1 cellular context compared by ENCODE assay signal in the genomic region with DNA sequence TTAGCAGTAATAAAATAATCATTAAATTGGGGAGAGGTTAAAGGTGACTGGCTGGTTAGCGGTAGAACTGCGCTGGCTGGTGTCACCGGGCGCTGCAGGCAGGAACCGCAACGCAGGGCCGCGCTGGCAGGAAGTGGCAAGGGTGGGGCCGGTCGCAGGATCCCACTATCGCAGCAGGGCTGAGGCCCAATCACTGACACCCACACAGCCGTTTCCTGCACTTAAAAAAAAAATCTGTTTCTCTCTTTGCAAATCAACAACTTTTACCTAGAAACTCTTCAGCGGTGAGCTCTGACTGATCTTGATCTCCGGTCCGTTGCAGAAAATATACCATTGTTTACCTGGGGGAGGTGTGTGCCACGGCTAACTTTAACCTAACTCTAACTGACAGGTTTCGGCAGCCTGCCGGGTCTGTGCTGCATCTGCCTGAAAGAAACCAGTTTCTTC.
TF ChIP-seq lines count a peak whose summit lies in the region.

No MANE protein-coding gene starts in this region.

TF ChIP-seq in K562, 482 proteins besides CTCF, POLR2A, EP300 and RAD21 (continued from another document and continues in another):
- TF ChIP-seq ESRRA (IDR thresholded peaks at IDR 0.05; ENCODE audit: borderline replicate concordance, low read depth) = peak; percentile 61; the same call in 1 of the 2 replicates
- TF ChIP-seq KDM4B (IDR thresholded peaks at IDR 0.05; ENCODE audit: borderline replicate concordance in 2 of 2, low read depth in 1 of 2) = no peak
- TF ChIP-seq SIN3B (IDR thresholded peaks at IDR 0.05; ENCODE audit: low read depth) = no peak
- no peak for TF ChIP-seq NR4A1 (CRISPR knock-in tag; IDR thresholded peaks at IDR 0.05)
- TF ChIP-seq NR4A1 (tag; IDR thresholded peaks at IDR 0.05) = no peak
- no peak for TF ChIP-seq FOXJ3 (CRISPR knock-in tag; IDR thresholded peaks at IDR 0.05)
- TF ChIP-seq ZNF347 (CRISPR knock-in tag; IDR thresholded peaks at IDR 0.05; ENCODE audit: low read depth) = no peak
- no peak for TF ChIP-seq ZNF696 (CRISPR knock-in tag; conservative IDR thresholded peaks at IDR 0.05)
- TF ChIP-seq SRSF7 (optimal IDR thresholded peaks at IDR 0.05; ENCODE audit: low read depth, low read length) = no peak
- no peak for TF ChIP-seq POLR3G (IDR thresholded peaks at IDR 0.05; ENCODE audit: extremely low read depth, insufficient read length, insufficient replicate concordance)
- no peak for TF ChIP-seq NCOR1 (IDR thresholded peaks at IDR 0.05)
- TF ChIP-seq, protein P1, sequence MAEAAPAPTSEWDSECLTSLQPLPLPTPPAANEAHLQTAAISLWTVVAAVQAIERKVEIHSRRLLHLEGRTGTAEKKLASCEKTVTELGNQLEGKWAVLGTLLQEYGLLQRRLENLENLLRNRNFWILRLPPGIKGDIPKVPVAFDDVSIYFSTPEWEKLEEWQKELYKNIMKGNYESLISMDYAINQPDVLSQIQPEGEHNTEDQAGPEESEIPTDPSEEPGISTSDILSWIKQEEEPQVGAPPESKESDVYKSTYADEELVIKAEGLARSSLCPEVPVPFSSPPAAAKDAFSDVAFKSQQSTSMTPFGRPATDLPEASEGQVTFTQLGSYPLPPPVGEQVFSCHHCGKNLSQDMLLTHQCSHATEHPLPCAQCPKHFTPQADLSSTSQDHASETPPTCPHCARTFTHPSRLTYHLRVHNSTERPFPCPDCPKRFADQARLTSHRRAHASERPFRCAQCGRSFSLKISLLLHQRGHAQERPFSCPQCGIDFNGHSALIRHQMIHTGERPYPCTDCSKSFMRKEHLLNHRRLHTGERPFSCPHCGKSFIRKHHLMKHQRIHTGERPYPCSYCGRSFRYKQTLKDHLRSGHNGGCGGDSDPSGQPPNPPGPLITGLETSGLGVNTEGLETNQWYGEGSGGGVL (CRISPR knock-in tag; IDR thresholded peaks at IDR 0.05) = no peak
- TF ChIP-seq L3MBTL2 (IDR thresholded peaks at IDR 0.05) = no peak
- no peak for TF ChIP-seq ZNF124 (CRISPR knock-in tag; IDR thresholded peaks at IDR 0.05)
- TF ChIP-seq, protein P2, sequence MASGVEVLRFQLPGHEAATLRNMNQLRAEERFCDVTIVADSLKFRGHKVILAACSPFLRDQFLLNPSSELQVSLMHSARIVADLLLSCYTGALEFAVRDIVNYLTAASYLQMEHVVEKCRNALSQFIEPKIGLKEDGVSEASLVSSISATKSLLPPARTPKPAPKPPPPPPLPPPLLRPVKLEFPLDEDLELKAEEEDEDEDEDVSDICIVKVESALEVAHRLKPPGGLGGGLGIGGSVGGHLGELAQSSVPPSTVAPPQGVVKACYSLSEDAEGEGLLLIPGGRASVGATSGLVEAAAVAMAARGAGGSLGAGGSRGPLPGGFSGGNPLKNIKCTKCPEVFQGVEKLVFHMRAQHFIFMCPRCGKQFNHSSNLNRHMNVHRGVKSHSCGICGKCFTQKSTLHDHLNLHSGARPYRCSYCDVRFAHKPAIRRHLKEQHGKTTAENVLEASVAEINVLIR (CRISPR knock-in tag; IDR thresholded peaks at IDR 0.05) = no peak
- TF ChIP-seq POLR2AphosphoS5 (IDR thresholded peaks at IDR 0.05; ENCODE audit: control insufficient read depth, insufficient read depth, low read depth, low read length) = no peak
- TF ChIP-seq, protein P3, sequence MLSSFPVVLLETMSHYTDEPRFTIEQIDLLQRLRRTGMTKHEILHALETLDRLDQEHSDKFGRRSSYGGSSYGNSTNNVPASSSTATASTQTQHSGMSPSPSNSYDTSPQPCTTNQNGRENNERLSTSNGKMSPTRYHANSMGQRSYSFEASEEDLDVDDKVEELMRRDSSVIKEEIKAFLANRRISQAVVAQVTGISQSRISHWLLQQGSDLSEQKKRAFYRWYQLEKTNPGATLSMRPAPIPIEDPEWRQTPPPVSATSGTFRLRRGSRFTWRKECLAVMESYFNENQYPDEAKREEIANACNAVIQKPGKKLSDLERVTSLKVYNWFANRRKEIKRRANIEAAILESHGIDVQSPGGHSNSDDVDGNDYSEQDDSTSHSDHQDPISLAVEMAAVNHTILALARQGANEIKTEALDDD (IDR thresholded peaks at IDR 0.05) = peak; percentile 74
- no peak for TF ChIP-seq U2AF1 (optimal IDR thresholded peaks at IDR 0.05; ENCODE audit: low read depth, low read length)
- no peak for TF ChIP-seq MYC (IDR thresholded peaks at IDR 0.05; ENCODE audit: low read depth, low read length)
- no peak for TF ChIP-seq MYC (CRISPR knock-in tag; IDR thresholded peaks at IDR 0.05; ENCODE audit: borderline replicate concordance, low read depth)
- TF ChIP-seq, protein P4, sequence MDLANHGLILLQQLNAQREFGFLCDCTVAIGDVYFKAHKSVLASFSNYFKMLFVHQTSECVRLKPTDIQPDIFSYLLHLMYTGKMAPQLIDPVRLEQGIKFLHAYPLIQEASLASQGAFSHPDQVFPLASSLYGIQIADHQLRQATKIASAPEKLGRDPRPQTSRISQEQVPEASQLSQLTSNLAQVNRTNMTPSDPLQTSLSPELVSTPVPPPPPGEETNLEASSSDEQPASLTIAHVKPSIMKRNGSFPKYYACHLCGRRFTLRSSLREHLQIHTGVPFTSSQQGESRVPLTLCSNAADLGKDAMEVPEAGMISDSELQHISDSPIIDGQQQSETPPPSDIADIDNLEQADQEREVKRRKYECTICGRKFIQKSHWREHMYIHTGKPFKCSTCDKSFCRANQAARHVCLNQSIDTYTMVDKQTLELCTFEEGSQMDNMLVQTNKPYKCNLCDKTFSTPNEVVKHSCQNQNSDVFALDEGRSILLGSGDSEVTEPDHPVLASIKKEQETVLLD (IDR thresholded peaks at IDR 0.05) = no peak
- no peak for TF ChIP-seq SIX5 (IDR thresholded peaks at IDR 0.05; ENCODE audit: borderline replicate concordance in 1 of 2, insufficient read depth in 1 of 2, low read depth in 1 of 2, low read length in 2 of 2)
- no peak for TF ChIP-seq NFATC3 (IDR thresholded peaks at IDR 0.05)
- no peak for TF ChIP-seq NFE2 (IDR thresholded peaks at IDR 0.05; ENCODE audit: low read depth)
- TF ChIP-seq, protein P5, sequence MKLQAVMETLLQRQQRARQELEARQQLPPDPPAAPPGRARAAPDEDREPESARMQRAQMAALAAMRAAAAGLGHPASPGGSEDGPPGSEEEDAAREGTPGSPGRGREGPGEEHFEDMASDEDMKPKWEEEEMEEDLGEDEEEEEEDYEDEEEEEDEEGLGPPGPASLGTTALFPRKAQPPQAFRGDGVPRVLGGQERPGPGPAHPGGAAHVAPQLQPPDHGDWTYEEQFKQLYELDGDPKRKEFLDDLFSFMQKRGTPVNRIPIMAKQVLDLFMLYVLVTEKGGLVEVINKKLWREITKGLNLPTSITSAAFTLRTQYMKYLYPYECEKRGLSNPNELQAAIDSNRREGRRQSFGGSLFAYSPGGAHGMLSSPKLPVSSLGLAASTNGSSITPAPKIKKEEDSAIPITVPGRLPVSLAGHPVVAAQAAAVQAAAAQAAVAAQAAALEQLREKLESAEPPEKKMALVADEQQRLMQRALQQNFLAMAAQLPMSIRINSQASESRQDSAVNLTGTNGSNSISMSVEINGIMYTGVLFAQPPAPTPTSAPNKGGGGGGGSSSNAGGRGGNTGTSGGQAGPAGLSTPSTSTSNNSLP (IDR thresholded peaks at IDR 0.05; ENCODE audit: borderline replicate concordance, low read depth, low read length) = no peak
- TF ChIP-seq, protein P6, sequence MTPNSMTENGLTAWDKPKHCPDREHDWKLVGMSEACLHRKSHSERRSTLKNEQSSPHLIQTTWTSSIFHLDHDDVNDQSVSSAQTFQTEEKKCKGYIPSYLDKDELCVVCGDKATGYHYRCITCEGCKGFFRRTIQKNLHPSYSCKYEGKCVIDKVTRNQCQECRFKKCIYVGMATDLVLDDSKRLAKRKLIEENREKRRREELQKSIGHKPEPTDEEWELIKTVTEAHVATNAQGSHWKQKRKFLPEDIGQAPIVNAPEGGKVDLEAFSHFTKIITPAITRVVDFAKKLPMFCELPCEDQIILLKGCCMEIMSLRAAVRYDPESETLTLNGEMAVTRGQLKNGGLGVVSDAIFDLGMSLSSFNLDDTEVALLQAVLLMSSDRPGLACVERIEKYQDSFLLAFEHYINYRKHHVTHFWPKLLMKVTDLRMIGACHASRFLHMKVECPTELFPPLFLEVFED (CRISPR knock-in tag; conservative IDR thresholded peaks at IDR 0.05) = no peak
- no peak for TF ChIP-seq C11orf30 (IDR thresholded peaks at IDR 0.05; ENCODE audit: low read depth)
- TF ChIP-seq, protein P7, sequence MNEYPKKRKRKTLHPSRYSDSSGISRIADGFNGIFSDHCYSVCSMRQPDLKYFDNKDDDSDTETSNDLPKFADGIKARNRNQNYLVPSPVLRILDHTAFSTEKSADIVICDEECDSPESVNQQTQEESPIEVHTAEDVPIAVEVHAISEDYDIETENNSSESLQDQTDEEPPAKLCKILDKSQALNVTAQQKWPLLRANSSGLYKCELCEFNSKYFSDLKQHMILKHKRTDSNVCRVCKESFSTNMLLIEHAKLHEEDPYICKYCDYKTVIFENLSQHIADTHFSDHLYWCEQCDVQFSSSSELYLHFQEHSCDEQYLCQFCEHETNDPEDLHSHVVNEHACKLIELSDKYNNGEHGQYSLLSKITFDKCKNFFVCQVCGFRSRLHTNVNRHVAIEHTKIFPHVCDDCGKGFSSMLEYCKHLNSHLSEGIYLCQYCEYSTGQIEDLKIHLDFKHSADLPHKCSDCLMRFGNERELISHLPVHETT (CRISPR knock-in tag; conservative IDR thresholded peaks at IDR 0.05 in 1 of 2, IDR thresholded peaks at IDR 0.05 in 1 of 2) = no peak
- TF ChIP-seq, protein P8, sequence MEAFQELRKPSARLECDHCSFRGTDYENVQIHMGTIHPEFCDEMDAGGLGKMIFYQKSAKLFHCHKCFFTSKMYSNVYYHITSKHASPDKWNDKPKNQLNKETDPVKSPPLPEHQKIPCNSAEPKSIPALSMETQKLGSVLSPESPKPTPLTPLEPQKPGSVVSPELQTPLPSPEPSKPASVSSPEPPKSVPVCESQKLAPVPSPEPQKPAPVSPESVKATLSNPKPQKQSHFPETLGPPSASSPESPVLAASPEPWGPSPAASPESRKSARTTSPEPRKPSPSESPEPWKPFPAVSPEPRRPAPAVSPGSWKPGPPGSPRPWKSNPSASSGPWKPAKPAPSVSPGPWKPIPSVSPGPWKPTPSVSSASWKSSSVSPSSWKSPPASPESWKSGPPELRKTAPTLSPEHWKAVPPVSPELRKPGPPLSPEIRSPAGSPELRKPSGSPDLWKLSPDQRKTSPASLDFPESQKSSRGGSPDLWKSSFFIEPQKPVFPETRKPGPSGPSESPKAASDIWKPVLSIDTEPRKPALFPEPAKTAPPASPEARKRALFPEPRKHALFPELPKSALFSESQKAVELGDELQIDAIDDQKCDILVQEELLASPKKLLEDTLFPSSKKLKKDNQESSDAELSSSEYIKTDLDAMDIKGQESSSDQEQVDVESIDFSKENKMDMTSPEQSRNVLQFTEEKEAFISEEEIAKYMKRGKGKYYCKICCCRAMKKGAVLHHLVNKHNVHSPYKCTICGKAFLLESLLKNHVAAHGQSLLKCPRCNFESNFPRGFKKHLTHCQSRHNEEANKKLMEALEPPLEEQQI (IDR thresholded peaks at IDR 0.05) = no peak
- peak; percentile 54; the same call in 1 of the 2 replicates for TF ChIP-seq SMARCA4 (IDR thresholded peaks at IDR 0.05)
- TF ChIP-seq FOXM1 (IDR thresholded peaks at IDR 0.05; ENCODE audit: low read depth) = 0 out of 2 replicates have a peak, but pooled peaks have one; percentile 49
- TF ChIP-seq FOXM1 (CRISPR knock-in tag; IDR thresholded peaks at IDR 0.05; ENCODE audit: low read depth) = no peak
- no peak for TF ChIP-seq TRIM28 (IDR thresholded peaks at IDR 0.05)
- TF ChIP-seq ZZZ3 (IDR thresholded peaks at IDR 0.05) = no peak
- no peak for TF ChIP-seq CHD1 (IDR thresholded peaks at IDR 0.05; ENCODE audit: low read length)
- no peak for TF ChIP-seq WHSC1 (IDR thresholded peaks at IDR 0.05; ENCODE audit: low read length)
- TF ChIP-seq GABPB1 (CRISPR knock-in tag; IDR thresholded peaks at IDR 0.05) = no peak
- TF ChIP-seq CBX5 (IDR thresholded peaks at IDR 0.05; ENCODE audit: borderline replicate concordance, low read depth) = no peak
- TF ChIP-seq MTA3 (IDR thresholded peaks at IDR 0.05; ENCODE audit: borderline replicate concordance) = no peak
- peak; percentile 67 for TF ChIP-seq EGR1 (conservative IDR thresholded peaks at IDR 0.05)
- TF ChIP-seq, protein P9, sequence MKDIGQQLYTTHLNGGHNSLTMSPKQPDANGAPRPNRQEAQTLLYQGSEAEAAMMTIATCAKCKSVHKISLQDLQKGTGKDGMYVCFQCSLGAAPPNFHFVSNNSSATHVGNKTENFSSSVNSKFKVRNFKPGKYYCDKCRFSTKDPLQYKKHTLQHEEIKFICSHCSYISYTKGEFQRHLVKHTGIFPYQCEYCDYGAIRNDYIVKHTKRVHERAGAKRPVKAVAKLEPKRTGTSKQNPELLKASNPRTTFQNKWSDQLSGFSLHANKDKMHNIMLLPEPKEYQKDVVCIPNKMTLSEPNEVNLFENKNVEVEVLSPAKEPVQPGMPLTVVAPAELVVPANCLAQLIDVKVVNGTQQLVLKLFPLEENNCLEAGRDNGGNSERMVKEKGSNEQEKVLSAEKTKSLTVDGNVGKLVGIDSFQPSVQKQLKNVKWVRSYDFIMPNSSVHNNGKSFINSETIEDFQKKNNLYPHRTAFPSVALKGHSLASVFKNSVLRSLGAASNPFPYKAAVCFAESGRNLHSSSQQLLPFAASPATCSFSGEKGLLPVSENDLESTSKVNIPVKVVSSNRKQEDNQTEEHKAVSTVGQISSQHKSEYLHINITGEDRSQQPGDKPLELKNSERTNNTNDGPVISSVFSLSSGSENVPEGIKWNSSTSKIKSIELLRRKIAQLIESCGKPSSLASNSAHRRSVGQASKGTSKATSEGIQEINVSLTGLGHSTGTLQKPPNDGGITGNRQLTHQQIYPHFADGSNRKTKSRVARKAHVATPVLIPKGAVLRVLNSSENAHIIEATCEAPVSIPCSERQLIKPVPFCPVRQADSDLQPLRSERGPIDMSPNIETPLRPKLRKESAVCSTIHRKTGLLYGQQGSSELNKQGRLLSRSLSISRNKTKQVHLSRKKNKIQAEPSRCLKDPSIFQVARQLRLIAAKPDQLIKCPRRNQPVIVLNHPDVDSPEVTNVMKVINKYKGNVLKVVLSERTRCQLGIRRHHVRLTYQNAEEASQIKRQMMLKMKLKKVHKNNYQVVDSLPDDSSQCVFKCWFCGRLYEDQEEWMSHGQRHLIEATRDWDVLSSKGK (CRISPR knock-in tag; IDR thresholded peaks at IDR 0.05) = no peak
- TF ChIP-seq, protein P10, sequence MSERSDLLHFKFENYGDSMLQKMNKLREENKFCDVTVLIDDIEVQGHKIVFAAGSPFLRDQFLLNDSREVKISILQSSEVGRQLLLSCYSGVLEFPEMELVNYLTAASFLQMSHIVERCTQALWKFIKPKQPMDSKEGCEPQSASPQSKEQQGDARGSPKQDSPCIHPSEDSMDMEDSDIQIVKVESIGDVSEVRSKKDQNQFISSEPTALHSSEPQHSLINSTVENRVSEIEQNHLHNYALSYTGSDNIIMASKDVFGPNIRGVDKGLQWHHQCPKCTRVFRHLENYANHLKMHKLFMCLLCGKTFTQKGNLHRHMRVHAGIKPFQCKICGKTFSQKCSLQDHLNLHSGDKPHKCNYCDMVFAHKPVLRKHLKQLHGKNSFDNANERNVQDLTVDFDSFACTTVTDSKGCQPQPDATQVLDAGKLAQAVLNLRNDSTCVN (CRISPR knock-in tag; IDR thresholded peaks at IDR 0.05) = no peak
- no peak for TF ChIP-seq ZC3H4 (CRISPR knock-in tag; IDR thresholded peaks at IDR 0.05; ENCODE audit: borderline replicate concordance)
- TF ChIP-seq EHMT2 (IDR thresholded peaks at IDR 0.05) = no peak
- TF ChIP-seq NR2F6 (CRISPR knock-in tag; IDR thresholded peaks at IDR 0.05) = no peak
- TF ChIP-seq ZBTB7A (IDR thresholded peaks at IDR 0.05; ENCODE audit: borderline replicate concordance, control insufficient read depth, low read depth, low read length) = no peak
- no peak for TF ChIP-seq RB1 (IDR thresholded peaks at IDR 0.05; ENCODE audit: low read depth)
- TF ChIP-seq, protein P11, sequence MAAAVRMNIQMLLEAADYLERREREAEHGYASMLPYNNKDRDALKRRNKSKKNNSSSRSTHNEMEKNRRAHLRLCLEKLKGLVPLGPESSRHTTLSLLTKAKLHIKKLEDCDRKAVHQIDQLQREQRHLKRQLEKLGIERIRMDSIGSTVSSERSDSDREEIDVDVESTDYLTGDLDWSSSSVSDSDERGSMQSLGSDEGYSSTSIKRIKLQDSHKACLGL (CRISPR knock-in tag; IDR thresholded peaks at IDR 0.05; ENCODE audit: borderline replicate concordance, poor library complexity, severe bottlenecking) = no peak
